8 cellular contexts compared by ENCODE assay signal in genomic region chr7:875476-876076, GRCh38. TPM values are rescaled to one million over a fixed set of nuclear protein-coding genes. Genes with fewer than 3 reads are reported as not detected.
DNase-seq lines count a peak whose midpoint lies in the region; ATAC-seq and TF ChIP-seq lines count a peak whose summit lies in the region.

No MANE protein-coding gene starts in this region.

- H3K27ac Mint-ChIP-seq in activated CD4-positive, alpha-beta T cell treated with anti-CD3 and anti-CD28 coated beads, Interleukin-2, amount 10 ng/mL, durations not matched to agents 24 days and 14 days: peak overlapping the region; percentile 15
- H3K27ac Mint-ChIP-seq in activated CD8-positive, alpha-beta T cell treated with anti-CD3 and anti-CD28 coated beads for 36 hours: peak overlapping the region; percentile 59

- H3K4me3 ChIP-seq in left lung (peak overlapping the region; percentile 15 to 85), testis (peak overlapping the region; percentile 37 to 38)

- no peak for DNase-seq in activated CD4-positive, alpha-beta T cell treated with anti-CD3 and anti-CD28 coated beads, Interleukin-2, amount 10 ng/mL, durations not matched to agents 24 days and 14 days
- no peak for DNase-seq in activated CD4-positive, alpha-beta T cell treated with anti-CD3 and anti-CD28 coated beads, Interleukin-2, amount 50 U/mL, for 4 hours
- DNase-seq in activated CD8-positive, alpha-beta T cell treated with anti-CD3 and anti-CD28 coated beads for 36 hours: no peak
- DNase-seq in left lung (peak; percentile 53 to 83), testis (no peak), SKM-1 (lab: John Stamatoyannopoulos, UW; ENCODE audit: unreplicated experiment) (no peak), glomerular visceral epithelial cell (ENCODE audit: extremely low spot score) (no peak), MV-4-11 (lab: John Stamatoyannopoulos, UW) (no peak)

- H3K4me1 ChIP-seq in left lung (peaks cover 12 to 50% of the 10 kb centered on the region in 2 donors), testis (peaks cover 29% of the 10 kb centered on the region)

- peaks cover 27% of the 10 kb centered on the region for H3K36me3 Mint-ChIP-seq in activated CD4-positive, alpha-beta T cell treated with anti-CD3 and anti-CD28 coated beads, Interleukin-2, amount 10 ng/mL, durations not matched to agents 24 days and 14 days (ENCODE audit: low read depth)
- H3K36me3 Mint-ChIP-seq in activated CD8-positive, alpha-beta T cell treated with anti-CD3 and anti-CD28 coated beads for 36 hours (ENCODE audit: low read depth): peaks cover 26% of the 10 kb centered on the region

- no peaks in the 10 kb centered on the region for H3K9me3 Mint-ChIP-seq in activated CD4-positive, alpha-beta T cell treated with anti-CD3 and anti-CD28 coated beads, Interleukin-2, amount 10 ng/mL, durations not matched to agents 24 days and 14 days
- H3K9me3 Mint-ChIP-seq in activated CD8-positive, alpha-beta T cell treated with anti-CD3 and anti-CD28 coated beads for 36 hours: no peaks in the 10 kb centered on the region

- CTCF ChIA-PET in activated CD8-positive, alpha-beta T cell treated with anti-CD3 and anti-CD28 coated beads for 36 hours (lab: Charles Lee): interaction anchor here (1.2 to 2.5 kb wide), 5 partner anchors 63 to 554 kb away, joined by 3 to 9 read pairs (median 5); no protein-coding TSS in a partner anchor

- H3K9me3 ChIP-seq in left lung: no peaks in the 10 kb centered on the region
- H3K9me3 ChIP-seq in testis: no peaks in the 10 kb centered on the region

- H3K4me1 Mint-ChIP-seq in activated CD4-positive, alpha-beta T cell treated with anti-CD3 and anti-CD28 coated beads, Interleukin-2, amount 10 ng/mL, durations not matched to agents 24 days and 14 days: peaks cover 18% of the 10 kb centered on the region
- peaks cover 35% of the 10 kb centered on the region for H3K4me1 Mint-ChIP-seq in activated CD8-positive, alpha-beta T cell treated with anti-CD3 and anti-CD28 coated beads for 36 hours (ENCODE audit: low read depth)

- H3K36me3 ChIP-seq in left lung: peaks cover 0 to 32% of the 10 kb centered on the region in 2 donors
- H3K36me3 ChIP-seq in testis (ENCODE audit: low read depth, missing control alignments): no peaks in the 10 kb centered on the region

- intact Hi-C loops in activated CD4-positive, alpha-beta T cell treated with anti-CD3 and anti-CD28 coated beads, Interleukin-2, amount 10 ng/mL, durations not matched to agents 24 days and 14 days (cut with micrococcal nuclease): loop anchor here (1.0 to 5.0 kb wide), 6 partner anchors 25 to 262 kb away; partner anchors contain the start of genes COX19, DNAAF5 and GPR146
- intact Hi-C loops in activated CD8-positive, alpha-beta T cell treated with anti-CD3 and anti-CD28 coated beads for 36 hours (cut with micrococcal nuclease): no loop called here
- intact Hi-C loops in left lung (cut with DNase I): no loop called here
- intact Hi-C loops in testis (cut with DNase I; ENCODE audit: low total_unique reads): no loop called here

- no peak for TF ChIP-seq CTCF in activated CD8-positive, alpha-beta T cell treated with anti-CD3 and anti-CD28 coated beads for 36 hours (IDR thresholded peaks at IDR 0.05)
- TF ChIP-seq CTCF in left lung (IDR thresholded peaks at IDR 0.05): no peak
- TF ChIP-seq CTCF in testis (IDR thresholded peaks at IDR 0.05): no peak

- ATAC-seq in activated CD8-positive, alpha-beta T cell treated with anti-CD3 and anti-CD28 coated beads for 36 hours: no peak
- no peak for ATAC-seq in left lung

- no peaks in the 10 kb centered on the region for H3K27me3 Mint-ChIP-seq in activated CD4-positive, alpha-beta T cell treated with anti-CD3 and anti-CD28 coated beads, Interleukin-2, amount 10 ng/mL, durations not matched to agents 24 days and 14 days
- H3K27me3 Mint-ChIP-seq in activated CD8-positive, alpha-beta T cell treated with anti-CD3 and anti-CD28 coated beads for 36 hours: no peaks in the 10 kb centered on the region

- peak overlapping the region; percentile 78 to 79 for H3K27ac ChIP-seq in left lung
- H3K27ac ChIP-seq in testis: peak overlapping the region; percentile 73 to 96

- POLR2A ChIA-PET in activated CD8-positive, alpha-beta T cell treated with anti-CD3 and anti-CD28 coated beads for 36 hours (lab: Charles Lee): interaction anchor here (0.5 to 1.7 kb wide), 6 partner anchors 10 to 604 kb away, joined by 3 to 6 read pairs (median 4); partner anchors contain the start of gene SUN1

- H3K27me3 ChIP-seq in left lung (no peaks in the 10 kb centered on the region), testis (no peaks in the 10 kb centered on the region)

- 58 to 63% methylated on average over 26 of the region's 27 CpGs for WGBS in testis, 2 donors

- no peak for TF ChIP-seq POLR2A in testis (IDR thresholded peaks at IDR 0.05)

- H3K4me3 Mint-ChIP-seq in activated CD4-positive, alpha-beta T cell treated with anti-CD3 and anti-CD28 coated beads, Interleukin-2, amount 10 ng/mL, durations not matched to agents 24 days and 14 days: no peak overlapping the region
- peak overlapping the region; percentile 17 for H3K4me3 Mint-ChIP-seq in activated CD8-positive, alpha-beta T cell treated with anti-CD3 and anti-CD28 coated beads for 36 hours

RNA-seq across cellular contexts. Expression of gene GET4, which starts 0.8 kb away (rescaled TPM):
- 35.8 and 41.0 TPM in 2 replicates for total RNA-seq in activated CD4-positive, alpha-beta T cell treated with anti-CD3 and anti-CD28 coated beads, Interleukin-2, amount 10 ng/mL, durations not matched to agents 24 days and 14 days
- total RNA-seq in activated CD8-positive, alpha-beta T cell treated with anti-CD3 and anti-CD28 coated beads for 36 hours: 10 to 100 TPM; 20.6 to 31.9 TPM
- total RNA-seq in left lung (10 to 100 TPM; 30.1 to 31.6 TPM), testis (100 to 1,000 TPM; 128 to 141 TPM)
- 89.0 TPM for polyA plus RNA-seq in testis (ENCODE audit: insufficient read depth, low read depth, low replicate concordance)

RNA-seq across cellular contexts. Expression of gene SUN1, which starts 43.3 kb away (rescaled TPM):
- total RNA-seq in activated CD4-positive, alpha-beta T cell treated with anti-CD3 and anti-CD28 coated beads, Interleukin-2, amount 10 ng/mL, durations not matched to agents 24 days and 14 days: 85.8 and 90.3 TPM in 2 replicates
- total RNA-seq in activated CD8-positive, alpha-beta T cell treated with anti-CD3 and anti-CD28 coated beads for 36 hours: 10 to 100 TPM; 71.3 to 71.6 TPM
- total RNA-seq in left lung: 100 to 1,000 TPM; 101 to 109 TPM
- total RNA-seq in testis: 100 to 1,000 TPM; 167 to 213 TPM
- polyA plus RNA-seq in testis (ENCODE audit: insufficient read depth, low read depth, low replicate concordance): 173 TPM

Comparison
In these comparisons a context has a peak if more than half of its experiments do, and no peak if none do; other contexts are left out.
1. DNase-seq: peak in left lung (2 of 2); none in activated CD4-positive, alpha-beta T cell treated with anti-CD3 and anti-CD28 coated beads, Interleukin-2, amount 10 ng/mL, durations not matched to agents 24 days and 14 days (single experiment), activated CD4-positive, alpha-beta T cell treated with anti-CD3 and anti-CD28 coated beads, Interleukin-2, amount 50 U/mL, for 4 hours (0 of 2), activated CD8-positive, alpha-beta T cell treated with anti-CD3 and anti-CD28 coated beads for 36 hours (single experiment), testis (single experiment), SKM-1 (single experiment), glomerular visceral epithelial cell (single experiment) and MV-4-11 (single experiment).